In the genomic region with DNA sequence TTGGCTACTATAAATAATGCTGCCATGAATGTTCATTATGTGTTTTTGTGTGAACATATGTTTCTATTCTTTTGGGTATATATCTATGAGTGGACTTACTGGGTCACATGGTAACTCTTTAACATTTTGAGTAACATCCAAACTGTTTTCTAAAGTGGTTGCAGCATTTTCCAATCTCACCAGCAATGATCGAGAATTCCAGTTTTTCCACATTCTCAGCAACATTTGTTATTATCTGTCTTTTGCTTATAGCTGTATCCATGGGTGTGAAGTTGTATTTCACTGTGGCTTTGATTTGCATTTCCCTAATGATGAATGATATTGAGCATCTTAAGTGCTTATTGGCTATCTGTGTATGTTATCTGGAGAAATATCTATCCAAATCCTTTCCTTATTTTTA, we compare ENCODE assay signal across 20 cellular contexts.
DNase-seq lines count a peak whose midpoint lies in the region; ATAC-seq and TF ChIP-seq lines count a peak whose summit lies in the region.
"Had no signal": no experiment of that assay in that cellular context is flagged by ENCODE, and none has a peak within 500 bp of the region (broad histone marks: within the 10 kb centered on the region; RNA-seq: fewer than 3 reads in every experiment).

No MANE protein-coding gene starts in this region.

- TF ChIP-seq CTCF in SK-N-SH (IDR thresholded peaks at IDR 0.05), result no peak
- no peak for TF ChIP-seq CTCF in chondrocyte (IDR thresholded peaks at IDR 0.05)
- TF ChIP-seq CTCF in vagina (IDR thresholded peaks at IDR 0.05), result no peak
- no peak for TF ChIP-seq CTCF in upper lobe of left lung (IDR thresholded peaks at IDR 0.05)

- peaks cover 20 to 21% of the 10 kb centered on the region in 2 experiments for H3K36me3 ChIP-seq in SK-N-SH (replicated peaks in 1 of 2; ENCODE audit: control insufficient read depth in 1 of 2, insufficient read depth in 2 of 2, low read length in 1 of 2)
- peaks cover 3 to 6% of the 10 kb centered on the region in 2 experiments for H3K36me3 ChIP-seq in trophoblast cell (ENCODE audit: control insufficient read depth in 1 of 2, insufficient read depth in 2 of 2, low read length in 2 of 2)
- H3K36me3 ChIP-seq in vagina, result peaks cover 0 to 13% of the 10 kb centered on the region in 2 donors
- peaks cover 0 to 10% (median 0%) of the 10 kb centered on the region in 4 donors for H3K36me3 ChIP-seq in upper lobe of left lung

- H3K4me3 Mint-ChIP-seq in chondrocyte (ENCODE audit: unreplicated experiment), result no peak overlapping the region
- H3K4me3 Mint-ChIP-seq: activated naive CD8-positive, alpha-beta T cell treated with anti-CD3 and anti-CD28 coated beads, Interleukin-2, amount 50 U/mL, for 24 hours; activated T-cell treated with anti-CD3 and anti-CD28 coated beads, Interleukin-2, amount 50 U/mL, for 4 hours; nephron progenitor cell; stimulated activated naive B cell treated with anti-CD40 and anti-IgM and Interleukin-4, amounts not matched to agents 10 μg/mL and 1 μg/mL and 100 μg/mL, for 72 hours had no signal

- H3K4me3 ChIP-seq in SK-N-SH (ENCODE audit: low read depth in 2 of 2, low read length in 1 of 2), result no peak overlapping the region
- no peak overlapping the region for H3K4me3 ChIP-seq in trophoblast cell (ENCODE audit: low read depth, low read length)
- H3K4me3 ChIP-seq in vagina, result no peak overlapping the region
- H3K4me3 ChIP-seq in upper lobe of left lung, result no peak overlapping the region
- H3K4me3 ChIP-seq: SJSA1, suprapubic skin had no signal

- H3K23ac ChIP-seq in trophoblast cell (ENCODE audit: low read length), result no peak overlapping the region

- no peak overlapping the region for H3K14ac ChIP-seq in trophoblast cell (ENCODE audit: low read length)

- peak overlapping the region in 1 of 2 experiments; percentile 89; a peak in 2 of 4 replicates for H3K27ac ChIP-seq in SK-N-SH (ENCODE audit: low read depth in 2 of 2, low read length in 1 of 2)
- no peak overlapping the region for H3K27ac ChIP-seq in trophoblast cell (ENCODE audit: low read depth, low read length)
- peak overlapping the region; percentile 82 for H3K27ac ChIP-seq in vagina
- H3K27ac ChIP-seq in upper lobe of left lung, result peak overlapping the region in 1 of 4 donors; percentile 90

- H3K9me3 Mint-ChIP-seq in chondrocyte (ENCODE audit: low read depth), result no peaks in the 10 kb centered on the region
- H3K9me3 Mint-ChIP-seq: activated naive CD8-positive, alpha-beta T cell treated with anti-CD3 and anti-CD28 coated beads, Interleukin-2, amount 50 U/mL, for 24 hours; activated T-cell treated with anti-CD3 and anti-CD28 coated beads, Interleukin-2, amount 50 U/mL, for 4 hours; CD14-positive monocyte; nephron progenitor cell had no signal

- DNase-seq in SK-N-SH, result no peak
- no peak for DNase-seq in chondrocyte (ENCODE audit: low spot score)
- peak; percentile 18 to 91 for DNase-seq in trophoblast cell
- DNase-seq in vagina (ENCODE audit: extremely low spot score in 2 of 2), result no peak
- DNase-seq in NCI-H2171 treated with DMSO at 0.1 percent for 48 hours (lab: John Stamatoyannopoulos, UW), result no peak
- DNase-seq in upper lobe of left lung, result no peak
- DNase-seq: activated gamma-delta T cell; activated naive CD8-positive, alpha-beta T cell treated with anti-CD3 and anti-CD28 coated beads, Interleukin-2, amount 50 U/mL, for 24 hours; activated T-cell treated with anti-CD3 and anti-CD28 coated beads, Interleukin-2, amount 50 U/mL, for 4 hours; DMS79; foreskin melanocyte; NCI-H82; nephron progenitor cell; stimulated activated naive B cell treated with anti-CD40 and anti-IgM and Interleukin-4, amounts not matched to agents 10 μg/mL and 1 μg/mL and 100 μg/mL, for 72 hours had no signal

- no peaks in the 10 kb centered on the region; the same call in 1 of the 2 replicates for H3K9me2 ChIP-seq in SK-N-SH

- peaks cover 11 to 17% of the 10 kb centered on the region in 2 experiments; a peak in 3 of 4 replicates for H3K4me1 ChIP-seq in SK-N-SH (ENCODE audit: control insufficient read depth in 1 of 2, insufficient read depth in 2 of 2, low read depth in 1 of 2, low read length in 1 of 2)
- peaks cover 6 to 11% of the 10 kb centered on the region in 2 experiments for H3K4me1 ChIP-seq in trophoblast cell (ENCODE audit: control insufficient read depth in 1 of 2, insufficient read depth in 2 of 2, low read length in 2 of 2)
- H3K4me1 ChIP-seq in vagina, result peaks cover 26% of the 10 kb centered on the region
- peaks cover 14 to 23% (median 18%) of the 10 kb centered on the region in 4 donors for H3K4me1 ChIP-seq in upper lobe of left lung

- H3K4ac ChIP-seq in trophoblast cell (ENCODE audit: low read depth, low read length), result no peak overlapping the region

- H3K18ac ChIP-seq in trophoblast cell (ENCODE audit: low read length), result no peak overlapping the region

- no peak overlapping the region for H4K91ac ChIP-seq in trophoblast cell (ENCODE audit: low read depth, low read length)

- H3K36me3 Mint-ChIP-seq in chondrocyte (ENCODE audit: low read depth), result peaks cover under 1% of the 10 kb centered on the region

- H4K12ac ChIP-seq in trophoblast cell (ENCODE audit: low read depth, low read length), result no peak overlapping the region

- H3K9ac ChIP-seq in SK-N-SH (no peak overlapping the region), trophoblast cell (ENCODE audit: low read length) (no peak overlapping the region)

- H2AK5ac ChIP-seq in trophoblast cell (ENCODE audit: low read length), result no peak overlapping the region

- H4K20me1 ChIP-seq in SK-N-SH (ENCODE audit: insufficient read depth), result no peaks in the 10 kb centered on the region

- TF ChIP-seq POLR2A in vagina (IDR thresholded peaks at IDR 0.05), result no peak
- TF ChIP-seq POLR2A in upper lobe of left lung (IDR thresholded peaks at IDR 0.05), result no peak

- peaks cover 3% of the 10 kb centered on the region for H3K79me1 ChIP-seq in trophoblast cell (ENCODE audit: low read length)

- POLR2A ChIA-PET in SK-N-SH (lab: Yijun Ruan, JAX), result no interaction called here

- TF ChIP-seq EP300 in SK-N-SH (IDR thresholded peaks at IDR 0.05; ENCODE audit: borderline replicate concordance in 1 of 2, low read depth in 1 of 2, low read length in 1 of 2) (no peak), upper lobe of left lung (IDR thresholded peaks at IDR 0.05) (no peak)

- ATAC-seq in SK-N-SH treated with all-trans-retinoic acid at 6 μM for 48 hours, result no peak
- no peak for ATAC-seq in upper lobe of left lung (ENCODE audit: low FRiP score in 2 of 2)
- no peak for ATAC-seq in HG03025 (IDR thresholded peaks at IDR 0.05; ENCODE audit: low FRiP score, unreplicated experiment)
- ATAC-seq: activated naive CD8-positive, alpha-beta T cell treated with anti-CD3 and anti-CD28 coated beads, Interleukin-2, amount 50 U/mL, for 24 hours; activated T-cell treated with anti-CD3 and anti-CD28 coated beads, Interleukin-2, amount 50 U/mL, for 4 hours; stimulated activated naive B cell treated with anti-CD40 and anti-IgM and Interleukin-4, amounts not matched to agents 10 μg/mL and 1 μg/mL and 100 μg/mL, for 72 hours had no signal

- peak overlapping the region; percentile 27 for H3K27ac Mint-ChIP-seq in chondrocyte (ENCODE audit: unreplicated experiment)
- H3K27ac Mint-ChIP-seq: activated naive CD8-positive, alpha-beta T cell treated with anti-CD3 and anti-CD28 coated beads, Interleukin-2, amount 50 U/mL, for 24 hours; stimulated activated naive B cell treated with anti-CD40 and anti-IgM and Interleukin-4, amounts not matched to agents 10 μg/mL and 1 μg/mL and 100 μg/mL, for 72 hours had no signal

- H3K27me3 ChIP-seq in SK-N-SH (ENCODE audit: insufficient read depth) (no peaks in the 10 kb centered on the region), trophoblast cell (ENCODE audit: insufficient read depth, low read length) (no peaks in the 10 kb centered on the region), vagina (no peaks in the 10 kb centered on the region), upper lobe of left lung (no peaks in the 10 kb centered on the region)
- H3K27me3 ChIP-seq: SJSA1, suprapubic skin had no signal

- no peak overlapping the region for H2BK12ac ChIP-seq in trophoblast cell (ENCODE audit: low read length)

- H3K79me2 ChIP-seq in SK-N-SH (ENCODE audit: insufficient read depth) (no peaks in the 10 kb centered on the region), trophoblast cell (ENCODE audit: control insufficient read depth, insufficient read depth, low read length, poor library complexity) (no peaks in the 10 kb centered on the region)

- no peak overlapping the region for H2BK5ac ChIP-seq in trophoblast cell (ENCODE audit: low read depth, low read length, poor library complexity)

- intact Hi-C loops in vagina (cut with DNase I), result no loop called here

- H3K4me1 Mint-ChIP-seq in chondrocyte (ENCODE audit: low read depth), result peaks cover 26% of the 10 kb centered on the region
- H3K4me1 Mint-ChIP-seq: activated naive CD8-positive, alpha-beta T cell treated with anti-CD3 and anti-CD28 coated beads, Interleukin-2, amount 50 U/mL, for 24 hours had no signal

- WGBS in SK-N-SH (ENCODE audit: low lambda C conversion rate), result 97% methylated on average over 1 of the region's 1 CpG
- no CpG with 5 or more reads among the region's 1 CpG for WGBS in trophoblast cell (ENCODE audit: extremely low coverage, insufficient coverage, insufficient read length)
- 81% methylated on average over 1 of the region's 1 CpG for WGBS in upper lobe of left lung, 2 donors

- CTCF ChIA-PET in SK-N-SH (lab: Yijun Ruan, JAX), result no interaction called here

- H3F3A ChIP-seq in SK-N-SH (replicated peaks; ENCODE audit: insufficient read depth), result peaks cover 26% of the 10 kb centered on the region

- TF ChIP-seq RAD21 in SK-N-SH (IDR thresholded peaks at IDR 0.05; ENCODE audit: low read length), result no peak

- H3K27me3 Mint-ChIP-seq in chondrocyte (ENCODE audit: low read depth), result no peaks in the 10 kb centered on the region
- H3K27me3 Mint-ChIP-seq: activated naive CD8-positive, alpha-beta T cell treated with anti-CD3 and anti-CD28 coated beads, Interleukin-2, amount 50 U/mL, for 24 hours; IgD-negative memory B cell; stimulated activated naive B cell treated with anti-CD40 and anti-IgM and Interleukin-4, amounts not matched to agents 10 μg/mL and 1 μg/mL and 100 μg/mL, for 72 hours had no signal

- H2AFZ ChIP-seq in SK-N-SH (ENCODE audit: low read depth), result no peak overlapping the region
- H2AFZ ChIP-seq in trophoblast cell (ENCODE audit: insufficient read depth, low read length, poor library complexity), result no peak overlapping the region

- H3K4me2 ChIP-seq in SK-N-SH, result peak overlapping the region; percentile 69; the same call in 1 of the 2 replicates
- H3K4me2 ChIP-seq in trophoblast cell (ENCODE audit: low read length), result no peak overlapping the region

- H2BK120ac ChIP-seq in trophoblast cell (ENCODE audit: insufficient read depth, low read length, poor library complexity), result no peak overlapping the region

- no peaks in the 10 kb centered on the region for H3K9me3 ChIP-seq in SK-N-SH
- H3K9me3 ChIP-seq in trophoblast cell (ENCODE audit: insufficient read depth, low read depth, low read length), result no peaks in the 10 kb centered on the region
- no peaks in the 10 kb centered on the region for H3K9me3 ChIP-seq in vagina
- H3K9me3 ChIP-seq in upper lobe of left lung, result no peaks in the 10 kb centered on the region
- H3K9me3 ChIP-seq: SJSA1, suprapubic skin had no signal

- H4K8ac ChIP-seq in trophoblast cell (ENCODE audit: low read depth, low read length), result no peak overlapping the region

TF ChIP-seq in SK-N-SH, 30 proteins besides CTCF, POLR2A, EP300 and RAD21 (continues in another document):
- no peak for TF ChIP-seq SIN3A (IDR thresholded peaks at IDR 0.05; ENCODE audit: borderline replicate concordance, low read depth, low read length)

Comparison
In these comparisons a context has a peak if more than half of its experiments do, and no peak if none do; other contexts are left out.
1. DNase-seq: peak in trophoblast cell (2 of 2); none in SK-N-SH (single experiment), chondrocyte (single experiment), vagina (0 of 2), NCI-H2171 treated with DMSO at 0.1 percent for 48 hours (single experiment) and upper lobe of left lung (0 of 2).